22 cellular contexts compared by ENCODE assay signal in genomic region chr5:6875376-6875775, GRCh38.
DNase-seq lines count a peak whose midpoint lies in the region; TF ChIP-seq lines count a peak whose summit lies in the region.
"Had no signal": no experiment of that assay in that cellular context is flagged by ENCODE, and none has a peak within 500 bp of the region (broad histone marks: within the 10 kb centered on the region; RNA-seq: fewer than 3 reads in every experiment).

No MANE protein-coding gene starts in this region.

- H4K12ac ChIP-seq in trophoblast cell (ENCODE audit: low read depth, low read length) = no peak overlapping the region

- H2BK5ac ChIP-seq in trophoblast cell (ENCODE audit: low read depth, low read length, poor library complexity) = no peak overlapping the region

- no peak overlapping the region for H3K18ac ChIP-seq in trophoblast cell (ENCODE audit: low read length)

- H3K14ac ChIP-seq in trophoblast cell (ENCODE audit: low read length) = no peak overlapping the region

- H3K4ac ChIP-seq in trophoblast cell (ENCODE audit: low read depth, low read length) = no peak overlapping the region

- H3K9ac ChIP-seq in mammary epithelial cell (ENCODE audit: insufficient read depth, low read length) (no peak overlapping the region), trophoblast cell (ENCODE audit: low read length) (no peak overlapping the region)

- H4K8ac ChIP-seq in trophoblast cell (ENCODE audit: low read depth, low read length) = no peak overlapping the region

- BruUV-seq in mammary epithelial cell (replicated peaks; lab: Mats Ljungman, UMichigan) = no TSS peak

- H3K36me3 ChIP-seq in mammary epithelial cell (ENCODE audit: insufficient read depth, low read length) = no peaks in the 10 kb centered on the region
- H3K36me3 ChIP-seq in trophoblast cell (ENCODE audit: control insufficient read depth in 1 of 2, insufficient read depth in 2 of 2, low read length in 2 of 2) = no peaks in the 10 kb centered on the region
- no peaks in the 10 kb centered on the region for H3K36me3 ChIP-seq in adrenal gland (replicated peaks in 1 of 2)
- H3K36me3 ChIP-seq: suprapubic skin had no signal

- intact Hi-C loops in mammary epithelial cell (cut with micrococcal nuclease) = no loop called here
- intact Hi-C loops in adrenal gland (cut with DNase I) = no loop called here
- intact Hi-C loops in posterior cingulate gyrus (cut with DNase I) = no loop called here

- H4K20me1 ChIP-seq in mammary epithelial cell (ENCODE audit: insufficient read depth, low read length) = no peaks in the 10 kb centered on the region

- H3K23ac ChIP-seq in trophoblast cell (ENCODE audit: low read length) = peak overlapping the region; percentile 51

- H2AFZ ChIP-seq in mammary epithelial cell (ENCODE audit: low read depth, low read length) (no peak overlapping the region), trophoblast cell (ENCODE audit: insufficient read depth, low read length, poor library complexity) (no peak overlapping the region)

- H3K4me3 ChIP-seq in mammary epithelial cell (replicated peaks in 1 of 3; ENCODE audit: insufficient read depth in 1 of 3, low read depth in 2 of 3, low read length in 3 of 3) (no peak overlapping the region), trophoblast cell (ENCODE audit: low read depth, low read length) (no peak overlapping the region), adrenal gland (no peak overlapping the region)
- H3K4me3 ChIP-seq: suprapubic skin had no signal

- dilution Hi-C loops in mammary epithelial cell (cut with HindIII; ENCODE audit: low sequenced_read_pairs) = no loop called here

- DNase-seq in DMS53 treated with DMSO at 0.1 percent for 48 hours (lab: John Stamatoyannopoulos, UW; ENCODE audit: unreplicated experiment) (peak; percentile 98), NCI-H510A treated with DMSO at 0.1 percent for 48 hours (lab: John Stamatoyannopoulos, UW) (peak; percentile 61), mammary epithelial cell (peak; percentile 3), trophoblast cell (peak; percentile 92 to 95), adrenal gland (no peak), SK-N-DZ (ENCODE audit: low spot score) (no peak), posterior cingulate gyrus (no peak)
- DNase-seq: activated CD4-positive, alpha-beta T cell treated with anti-CD3 and anti-CD28 coated beads for 36 hours; activated T-cell treated with anti-CD3 and anti-CD28 coated beads for 4 hours; aorta; central memory CD4-positive, alpha-beta T cell; EL; glutamatergic neuron; midbrain; naive thymus-derived CD8-positive, alpha-beta T cell; NCI-H1436 treated with DMSO at 0.1 percent for 48 hours; NCI-H69; nucleus accumbens; stimulated activated CD4-positive, alpha-beta T cell treated with anti-CD3 and anti-CD28 coated beads, Interleukin-15, amount 100 ng/mL, for 24 hours; stimulated activated naive B cell treated with anti-CD40 and anti-IgM and Interleukin-4, amounts not matched to agents 10 μg/mL and 1 μg/mL and 100 μg/mL, for 72 hours had no signal

- in situ Hi-C loops in mammary epithelial cell (cut with MboI; ENCODE audit: low sequenced_read_pairs in 2 of 2) = no loop called here

- H3K9me3 ChIP-seq in mammary epithelial cell (replicated peaks; ENCODE audit: insufficient read depth, low read length) (peaks cover 6% of the 10 kb centered on the region), trophoblast cell (ENCODE audit: insufficient read depth, low read depth, low read length) (peaks cover 4% of the 10 kb centered on the region), adrenal gland (replicated peaks in 1 of 3) (no peaks in the 10 kb centered on the region)
- H3K9me3 ChIP-seq: suprapubic skin had no signal

- H3K27ac ChIP-seq in mammary epithelial cell (ENCODE audit: insufficient read depth, low read depth, low read length) (no peak overlapping the region), trophoblast cell (ENCODE audit: low read depth, low read length) (no peak overlapping the region), adrenal gland (no peak overlapping the region)
- H3K27ac ChIP-seq: C4-2B, suprapubic skin had no signal

- H3K79me1 ChIP-seq in trophoblast cell (ENCODE audit: low read length) = no peaks in the 10 kb centered on the region

- WGBS in mammary epithelial cell (ENCODE audit: low coverage, missing lambda C conversion rate) = 44% methylated on average over 6 of the region's 6 CpGs
- WGBS in trophoblast cell (ENCODE audit: extremely low coverage, insufficient coverage, insufficient read length) = no CpG with 5 or more reads among the region's 6 CpGs
- WGBS in adrenal gland, 4 donors = 66 to 77% (median 73%) methylated on average over 6 of the region's 6 CpGs

- H2BK12ac ChIP-seq in trophoblast cell (ENCODE audit: low read length) = no peak overlapping the region

- H2BK120ac ChIP-seq in trophoblast cell (ENCODE audit: insufficient read depth, low read length, poor library complexity) = no peak overlapping the region

- no peaks in the 10 kb centered on the region for H3K4me1 ChIP-seq in mammary epithelial cell (ENCODE audit: insufficient read depth, low read length)
- H3K4me1 ChIP-seq in trophoblast cell (ENCODE audit: control insufficient read depth in 1 of 2, insufficient read depth in 2 of 2, low read length in 2 of 2) = no peaks in the 10 kb centered on the region
- H3K4me1 ChIP-seq in adrenal gland (replicated peaks in 1 of 2) = no peaks in the 10 kb centered on the region
- H3K4me1 ChIP-seq: suprapubic skin had no signal

- TF ChIP-seq CTCF in mammary epithelial cell (conservative IDR thresholded peaks at IDR 0.05 in 1 of 2, IDR thresholded peaks at IDR 0.05 in 1 of 2; ENCODE audit: extremely low read depth in 1 of 2, insufficient read depth in 1 of 2, low read depth in 1 of 2, low read length in 2 of 2) (no peak), adrenal gland (IDR thresholded peaks at IDR 0.05) (no peak)

- no peak overlapping the region for H2AK5ac ChIP-seq in trophoblast cell (ENCODE audit: low read length)

- CTCF ChIA-PET in mammary epithelial cell (lab: Charles Lee; ENCODE audit: low non-redundant PET) = no interaction called here

- H3K4me2 ChIP-seq in mammary epithelial cell (ENCODE audit: insufficient read depth, low read depth, low read length) = no peak overlapping the region
- H3K4me2 ChIP-seq in trophoblast cell (ENCODE audit: low read length) = no peak overlapping the region

- H3K27me3 ChIP-seq in mammary epithelial cell (ENCODE audit: insufficient read depth, low read length) = no peaks in the 10 kb centered on the region
- no peaks in the 10 kb centered on the region for H3K27me3 ChIP-seq in trophoblast cell (ENCODE audit: insufficient read depth, low read length)
- H3K27me3 ChIP-seq in adrenal gland = no peaks in the 10 kb centered on the region

- no peaks in the 10 kb centered on the region for H3K79me2 ChIP-seq in mammary epithelial cell (ENCODE audit: insufficient read depth, low read length)
- H3K79me2 ChIP-seq in trophoblast cell (ENCODE audit: control insufficient read depth, insufficient read depth, low read length, poor library complexity) = no peaks in the 10 kb centered on the region

- H4K91ac ChIP-seq in trophoblast cell (ENCODE audit: low read depth, low read length) = no peak overlapping the region

- TF ChIP-seq POLR2A in adrenal gland (IDR thresholded peaks at IDR 0.05) = no peak

Comparison
In these comparisons a context has a peak if more than half of its experiments do, and no peak if none do; other contexts are left out.
1. DNase-seq: peak in DMS53 treated with DMSO at 0.1 percent for 48 hours (single experiment), NCI-H510A treated with DMSO at 0.1 percent for 48 hours (single experiment), mammary epithelial cell (single experiment) and trophoblast cell (2 of 2); none in adrenal gland (0 of 7), SK-N-DZ (single experiment) and posterior cingulate gyrus (0 of 10).